In the genomic region with DNA sequence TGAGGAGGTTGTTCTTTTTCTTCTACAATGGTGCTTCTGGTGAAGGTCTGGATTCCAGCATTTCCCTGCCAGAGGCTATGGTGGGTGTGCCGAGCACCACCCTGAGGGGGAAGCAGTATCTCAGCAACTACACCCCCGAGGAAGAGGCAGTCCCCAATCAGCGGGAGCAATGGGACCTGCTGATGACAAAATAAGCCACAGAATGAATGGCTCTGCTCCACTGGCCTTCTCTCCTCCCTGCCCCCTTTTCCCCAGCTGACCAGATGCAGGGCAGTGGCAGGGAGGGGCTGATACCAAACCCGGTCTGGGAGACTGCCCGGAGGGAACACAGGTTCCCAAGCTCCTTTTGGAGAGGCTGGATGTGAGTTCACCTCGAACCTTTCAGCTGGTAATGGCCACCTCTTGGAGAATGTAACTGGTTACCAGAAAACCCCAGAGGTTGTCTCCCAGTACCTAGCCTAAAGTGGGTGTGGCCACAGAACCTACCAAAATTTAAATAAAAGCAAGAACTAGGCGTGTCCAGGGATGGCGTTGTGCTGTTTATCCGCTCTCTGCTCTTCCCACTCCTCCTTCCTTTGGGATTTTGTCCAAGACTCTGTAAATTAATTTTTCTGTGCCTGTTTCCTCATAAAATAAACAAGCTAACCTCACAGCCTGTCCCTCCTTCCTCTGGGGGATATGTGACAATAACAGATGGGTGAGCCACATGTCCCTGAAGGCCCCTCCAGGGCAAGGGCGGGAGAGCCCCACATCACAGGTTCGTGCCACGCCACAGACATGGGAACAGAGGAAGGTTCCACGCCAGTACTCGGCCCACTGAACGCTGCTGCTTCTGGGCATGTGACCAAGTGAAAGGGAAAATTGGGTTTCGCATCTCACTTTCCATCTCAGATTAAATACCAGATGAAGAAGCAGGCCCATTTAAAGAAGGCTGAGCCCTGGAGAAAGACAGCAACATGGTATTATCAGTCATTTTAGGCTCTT, we compare ENCODE assay signal across 10 cellular contexts. TPM values are rescaled to one million over a fixed set of nuclear protein-coding genes. Genes with fewer than 3 reads are reported as not detected.
DNase-seq lines count a peak whose midpoint lies in the region; ATAC-seq and TF ChIP-seq lines count a peak whose summit lies in the region.
"Had no signal": no experiment of that assay in that cellular context is flagged by ENCODE, and none has a peak within 500 bp of the region (broad histone marks: within the 10 kb centered on the region; RNA-seq: fewer than 3 reads in every experiment).

No MANE protein-coding gene starts in this region.

- WGBS in body of pancreas, 2 donors, result 39 to 43% methylated on average over 16 of the region's 16 CpGs

- ATAC-seq in GM18873 (IDR thresholded peaks at IDR 0.05; ENCODE audit: low FRiP score, unreplicated experiment) (peak; percentile 50), HG03039 (IDR thresholded peaks at IDR 0.05; ENCODE audit: unreplicated experiment) (peak; percentile 72), body of pancreas (peak; percentile 22), sciatic nerve (peak; percentile 70)

- DNase-seq in A172 (ENCODE audit: low spot score) (peak; percentile 41), body of pancreas (peak in 1 of 4 donors; percentile 56), sciatic nerve (ENCODE audit: low spot score) (no peak), HPDE6-E6E7 (ENCODE audit: extremely low spot score) (no peak), NCI-H2029 (lab: John Stamatoyannopoulos, UW) (no peak), nephron progenitor cell (no peak)

- no peaks in the 10 kb centered on the region for H3K36me3 Mint-ChIP-seq in nephron progenitor cell (ENCODE audit: low read depth)

- no peaks in the 10 kb centered on the region for H3K27me3 ChIP-seq in body of pancreas
- H3K27me3 ChIP-seq: neutrophil had no signal

- H3K27ac Mint-ChIP-seq in nephron progenitor cell, result no peak overlapping the region
- H3K27ac Mint-ChIP-seq: activated naive CD8-positive, alpha-beta T cell had no signal

- H3K36me3 ChIP-seq in body of pancreas (replicated peaks in 1 of 2; ENCODE audit: insufficient read depth in 1 of 2, low read depth in 2 of 2), result no peaks in the 10 kb centered on the region

- H3K4me3 Mint-ChIP-seq in nephron progenitor cell, result no peak overlapping the region
- H3K4me3 Mint-ChIP-seq: activated naive CD8-positive, alpha-beta T cell had no signal

- no peak for TF ChIP-seq POLR2A in body of pancreas (IDR thresholded peaks at IDR 0.05)

- no peak overlapping the region for H3K4me3 ChIP-seq in body of pancreas

- H3K4me1 Mint-ChIP-seq in nephron progenitor cell, result peaks cover 43% of the 10 kb centered on the region

- intact Hi-C loops in body of pancreas (cut with DNase I) (loop anchor here (10.0 kb wide), 1 partner anchor 46 kb away; a partner anchor contains a TSS), sciatic nerve (cut with DNase I) (no loop called here)

- H3K9me3 ChIP-seq in body of pancreas, result no peaks in the 10 kb centered on the region
- H3K9me3 ChIP-seq: neutrophil had no signal

- no peaks in the 10 kb centered on the region for H3K27me3 Mint-ChIP-seq in nephron progenitor cell (ENCODE audit: low read depth, poor library complexity)
- H3K27me3 Mint-ChIP-seq: activated naive CD8-positive, alpha-beta T cell had no signal

- H3K4me1 ChIP-seq in body of pancreas, result peaks cover 62% of the 10 kb centered on the region

- no peaks in the 10 kb centered on the region for H3K9me3 Mint-ChIP-seq in nephron progenitor cell

- H3K27ac ChIP-seq in body of pancreas, result peak overlapping the region; percentile 9 to 68 (median 60)
- H3K27ac ChIP-seq: neutrophil had no signal

- TF ChIP-seq CTCF in body of pancreas (IDR thresholded peaks at IDR 0.05) (no peak), nephron progenitor cell (IDR thresholded peaks at IDR 0.05) (no peak)

RNA-seq across cellular contexts. Expression of a gene that starts 35.1 kb away (rescaled TPM):
- 0.16 and 0.22 TPM in 2 replicates for total RNA-seq in A172 (2014; rRNA removed; shearing (Covaris generic))
- 1 to 10 TPM in 1 of 2 donors, under 1 TPM in 1; 0.52 to 3.0 TPM for total RNA-seq in body of pancreas
- total RNA-seq in sciatic nerve, result 35.0 TPM

RNA-seq across cellular contexts. Expression of a gene that starts 43.4 kb away (rescaled TPM):
- total RNA-seq in A172 (2014; rRNA removed; shearing (Covaris generic)), result 15.4 and 15.5 TPM in 2 replicates
- 10 to 100 TPM; 13.8 to 16.9 TPM for total RNA-seq in body of pancreas
- total RNA-seq in sciatic nerve, result 27.3 TPM

Comparison
In these comparisons a context has a peak if more than half of its experiments do, and no peak if none do; other contexts are left out.
1. ATAC-seq: peak in every context shown above with its lines; median percentile 72 in HG03039; 70 in sciatic nerve; 50 in GM18873; 22 in body of pancreas.